ENCODE assay signal across 9 cellular contexts in the genomic region with DNA sequence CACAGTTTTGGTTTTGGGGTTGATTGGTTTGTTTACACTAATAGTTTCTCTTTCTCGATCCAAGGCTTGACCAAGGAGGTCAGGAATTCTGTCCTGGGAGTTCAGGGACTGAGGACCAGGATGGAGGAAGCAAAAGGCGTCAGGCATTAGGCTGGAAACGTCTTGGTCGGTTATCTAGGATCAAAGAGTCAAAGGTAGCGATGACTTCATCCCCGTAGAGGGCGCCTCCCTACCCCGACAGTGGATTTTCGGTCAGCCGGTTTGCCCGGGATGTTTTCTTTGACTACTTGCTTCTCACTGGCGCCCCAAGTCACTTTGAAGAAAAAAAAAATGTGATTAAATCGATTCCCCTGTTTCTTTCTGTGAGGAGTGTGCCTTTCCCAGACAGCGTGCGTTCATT. TPM values are rescaled to one million over a fixed set of nuclear protein-coding genes. Genes with fewer than 3 reads are reported as not detected.
DNase-seq lines count a peak whose midpoint lies in the region; FAIRE-seq and TF ChIP-seq lines count a peak whose summit lies in the region.
"Had no signal": no experiment of that assay in that cellular context is flagged by ENCODE, and none has a peak within 500 bp of the region (broad histone marks: within the 10 kb centered on the region; RNA-seq: fewer than 3 reads in every experiment).

No MANE protein-coding gene starts in this region.

- peaks cover 28% of the 10 kb centered on the region for H3K4me1 Mint-ChIP-seq in osteocyte (ENCODE audit: unreplicated experiment)

- no peak overlapping the region for H4K8ac ChIP-seq in H1 (ENCODE audit: extremely low read depth, insufficient read depth, low read length)

- CTCF ChIA-PET in OCI-LY7 (lab: Charles Lee; ENCODE audit: unreplicated experiment): no interaction called here
- CTCF ChIA-PET in H1 (lab: Charles Lee; ENCODE audit: partially characterized antibody): interaction anchor here (0.7 to 6.6 kb wide), 28 partner anchors 9 to 830 kb away, joined by 3 to 35 read pairs (median 4); no protein-coding TSS in a partner anchor

- H3K18ac ChIP-seq in H1 (ENCODE audit: extremely low read depth, low read length): no peak overlapping the region; the same call in 1 of the 2 replicates

- no peak overlapping the region for H3K14ac ChIP-seq in H1 (ENCODE audit: insufficient read length)

- TF ChIP-seq POLR2A in H1 (IDR thresholded peaks at IDR 0.05; ENCODE audit: control extremely low read depth in 1 of 2, low read depth in 2 of 2, low read length in 2 of 2): no peak

- no peaks in the 10 kb centered on the region for H3K9me3 Mint-ChIP-seq in osteocyte (ENCODE audit: unreplicated experiment)

- no peak overlapping the region for H2AK5ac ChIP-seq in H1 (ENCODE audit: low read depth, low read length)

- H3K9me3 ChIP-seq in OCI-LY7 (ENCODE audit: low read length) (no peaks in the 10 kb centered on the region), H1 (ENCODE audit: insufficient read depth in 2 of 2, low read depth in 1 of 2, low read length in 1 of 2) (no peaks in the 10 kb centered on the region)
- H3K9me3 ChIP-seq: neutrophil had no signal

- H3K79me2 ChIP-seq in OCI-LY7 (ENCODE audit: insufficient read depth, low read depth, low read length): no peaks in the 10 kb centered on the region
- peaks cover 12 to 27% of the 10 kb centered on the region in 2 experiments for H3K79me2 ChIP-seq in H1 (ENCODE audit: control insufficient read depth in 1 of 2, insufficient read depth in 2 of 2, low read length in 2 of 2)

- no peak overlapping the region for H2BK120ac ChIP-seq in H1 (replicated peaks; ENCODE audit: low read depth, low read length)

- TF ChIP-seq EP300 in H1 (IDR thresholded peaks at IDR 0.05; ENCODE audit: borderline replicate concordance in 1 of 2, low read depth in 2 of 2, low read length in 2 of 2): no peak

- H3K36me3 ChIP-seq in OCI-LY7 (ENCODE audit: insufficient read depth, low read length) (no peaks in the 10 kb centered on the region), H1 (ENCODE audit: control insufficient read depth in 2 of 4, insufficient read depth in 4 of 4, low read length in 3 of 4) (no peaks in the 10 kb centered on the region)
- H3K36me3 ChIP-seq: neutrophil had no signal

- no peaks in the 10 kb centered on the region for H4K20me1 ChIP-seq in OCI-LY7 (ENCODE audit: insufficient read depth, low read length)
- peaks cover 11 to 16% of the 10 kb centered on the region in 2 experiments for H4K20me1 ChIP-seq in H1 (replicated peaks in 1 of 2; ENCODE audit: control insufficient read depth in 1 of 2, insufficient read depth in 2 of 2, low read length in 2 of 2)

- TF ChIP-seq CTCF in GM13976 (IDR thresholded peaks at IDR 0.05; ENCODE audit: borderline replicate concordance, control extremely low read depth, extremely low read depth, insufficient read depth, missing control alignments) (no peak), OCI-LY7 (conservative IDR thresholded peaks at IDR 0.05; ENCODE audit: low read length) (peak; percentile 50), H1 (IDR thresholded peaks at IDR 0.05; ENCODE audit: control extremely low read depth in 1 of 3, insufficient read depth in 1 of 3, low read depth in 1 of 3, low read length in 3 of 3) (peak in 2 of 3 experiments; percentile 38 to 52; a peak in 3 of 4 replicates), osteocyte (IDR thresholded peaks at IDR 0.05) (no peak)

- TF ChIP-seq RAD21 in H1 (IDR thresholded peaks at IDR 0.05 in 1 of 2, conservative IDR thresholded peaks at IDR 0.05 in 1 of 2; ENCODE audit: low read depth in 2 of 2, low read length in 2 of 2): peak; percentile 34 to 56

- intact Hi-C loops in OCI-LY7 (cut with micrococcal nuclease; ENCODE audit: unreplicated experiment): loop anchor here (10.0 kb wide), 1 partner anchor 190 kb away; no protein-coding TSS in a partner anchor

- peak; percentile 85 for FAIRE-seq in H1 (lab: Jason Lieb, UNC)

- H3K36me3 Mint-ChIP-seq in osteocyte (ENCODE audit: unreplicated experiment): peaks cover 2% of the 10 kb centered on the region

- H3K27me3 ChIP-seq in H1 (replicated peaks in 1 of 4; ENCODE audit: control insufficient read depth in 3 of 4, extremely low read depth in 1 of 4, insufficient read depth in 3 of 4, low read length in 3 of 4): peaks cover 0 to 13% (median 5%) of the 10 kb centered on the region in 4 experiments; a peak in 3 of 7 replicates

- peak overlapping the region in 1 of 4 experiments; percentile 89; a peak in 3 of 7 replicates for H3K9ac ChIP-seq in H1 (replicated peaks in 1 of 4; ENCODE audit: extremely low read depth in 1 of 4, low read depth in 3 of 4, low read length in 3 of 4)

- H3K27ac Mint-ChIP-seq in osteocyte (ENCODE audit: unreplicated experiment): no peak overlapping the region

- in situ Hi-C loops in GM13976 (cut with MboI; ENCODE audit: low sequenced_read_pairs, unreplicated experiment): no loop called here

- WGBS in H1 (ENCODE audit: extremely low coverage in 1 of 2, insufficient coverage in 1 of 2, insufficient read length in 1 of 2, insufficient replicate concordance in 2 of 2, low coverage in 1 of 2, low lambda C conversion rate in 2 of 2, missing lambda C conversion rate in 1 of 2), 2 experiments: 4% methylated on average over 15 of the region's 15 CpGs; no CpG with 5 or more reads in 1 of the 2 experiments

- H3K4me1 ChIP-seq in OCI-LY7 (ENCODE audit: insufficient read depth, low read length, poor library complexity, severe bottlenecking) (no peaks in the 10 kb centered on the region), H1 (replicated peaks in 1 of 4; ENCODE audit: control insufficient read depth in 3 of 4, insufficient read depth in 4 of 4, low read length in 3 of 4) (peaks cover 0 to 11% (median 6%) of the 10 kb centered on the region in 4 experiments; a peak in 6 of 7 replicates)

- no peak overlapping the region for H4K91ac ChIP-seq in H1 (replicated peaks; ENCODE audit: insufficient read length, low read length)

- H3K23ac ChIP-seq in H1 (ENCODE audit: insufficient read length): no peak overlapping the region

- H2AFZ ChIP-seq in OCI-LY7 (ENCODE audit: low read length): no peak overlapping the region
- H2AFZ ChIP-seq in H1 (ENCODE audit: low read length): no peak overlapping the region

- no peak overlapping the region for H2BK5ac ChIP-seq in H1 (ENCODE audit: low read depth, low read length)

- peak; percentile 51 for DNase-seq in GM13976 (ENCODE audit: low spot score)
- DNase-seq in OCI-LY7 (ENCODE audit: low spot score): no peak
- no peak for DNase-seq in H1 (ENCODE audit: low read depth in 1 of 2, low spot score in 2 of 2)
- DNase-seq in osteocyte (ENCODE audit: extremely low spot score, unreplicated experiment): no peak
- no peak for DNase-seq in SKM-1 treated with dmso at 0.1 percent for 144 hours (lab: John Stamatoyannopoulos, UW; ENCODE audit: unreplicated experiment)
- no peak for DNase-seq in NCI-H1105 (lab: John Stamatoyannopoulos, UW)
- DNase-seq in caudate nucleus (lab: John Stamatoyannopoulos, UW): no peak
- DNase-seq: amniotic stem cell had no signal

- no peak overlapping the region for H4K5ac ChIP-seq in H1 (ENCODE audit: insufficient read length, low read depth, low read length)

- H3K4me2 ChIP-seq in OCI-LY7 (ENCODE audit: low read length): no peak overlapping the region
- peak overlapping the region; percentile 65 to 97 for H3K4me2 ChIP-seq in H1 (ENCODE audit: insufficient read depth in 1 of 2, low read depth in 2 of 2, low read length in 2 of 2)

- no peak overlapping the region; the same call in 1 of the 2 replicates for H2BK12ac ChIP-seq in H1 (ENCODE audit: low read depth, low read length)

- no peak overlapping the region for H2BK15ac ChIP-seq in H1 (ENCODE audit: low read length)

- no peak overlapping the region for H3K4ac ChIP-seq in H1 (replicated peaks; ENCODE audit: insufficient read length, low read depth, low read length)

- POLR2A ChIA-PET in OCI-LY7 (lab: Charles Lee): no interaction called here
- POLR2A ChIA-PET in H1 (lab: Charles Lee; ENCODE audit: partially characterized antibody): interaction anchor here (0.6 to 6.6 kb wide), 6 partner anchors 9 to 531 kb away, joined by 3 to 61 read pairs (median 4); partner anchors contain the start of gene TMEM131L

- H3K23me2 ChIP-seq in H1 (ENCODE audit: low read depth, low read length): peaks cover 2% of the 10 kb centered on the region; the same call in 1 of the 2 replicates

- H3K79me1 ChIP-seq in H1 (ENCODE audit: low read depth, low read length): no peaks in the 10 kb centered on the region

- no peak overlapping the region for H2BK20ac ChIP-seq in H1 (ENCODE audit: low read length)

- peak overlapping the region; percentile 77 for H3K4me3 Mint-ChIP-seq in osteocyte (ENCODE audit: unreplicated experiment)

- no peaks in the 10 kb centered on the region for H3K27me3 Mint-ChIP-seq in osteocyte (ENCODE audit: unreplicated experiment)

- H3K4me3 ChIP-seq in OCI-LY7 (ENCODE audit: low read depth, low read length, poor library complexity, severe bottlenecking): no peak overlapping the region
- H3K4me3 ChIP-seq in H1 (ENCODE audit: extremely low read depth in 1 of 4, insufficient read depth in 2 of 4, low read depth in 3 of 4, low read length in 4 of 4): peak overlapping the region; percentile 76 to 97 (median 82); a peak in 7 of 8 replicates

- no peaks in the 10 kb centered on the region for H3K9me2 ChIP-seq in OCI-LY7 (ENCODE audit: insufficient read depth, low read length)

- H3K27ac ChIP-seq in OCI-LY7 (ENCODE audit: low read depth, low read length, poor library complexity, severe bottlenecking) (no peak overlapping the region), H1 (ENCODE audit: low read depth, low read length) (no peak overlapping the region), caudate nucleus (ENCODE audit: low read depth, low read length) (no peak overlapping the region)
- H3K27ac ChIP-seq: neutrophil had no signal

- H3K56ac ChIP-seq in H1 (replicated peaks; ENCODE audit: insufficient read length, low read depth, low read length): no peak overlapping the region

- BruUV-seq in OCI-LY7 (replicated peaks; lab: Mats Ljungman, UMichigan): no TSS peak

TF ChIP-seq in H1, 55 proteins besides CTCF, POLR2A, EP300 and RAD21 (continues in another document):
- peak; percentile 84 for TF ChIP-seq JUND (IDR thresholded peaks at IDR 0.05; ENCODE audit: low read length)
- TF ChIP-seq RBBP5 (IDR thresholded peaks at IDR 0.05; ENCODE audit: borderline replicate concordance, low read depth, low read length): no peak
- no peak for TF ChIP-seq BRCA1 (IDR thresholded peaks at IDR 0.05; ENCODE audit: low read depth, low read length)

RNA-seq across cellular contexts. Expression of gene FHDC1, which starts 1.0 kb away (rescaled TPM):
- total RNA-seq in OCI-LY7 (2014; rRNA removed; shearing (Covaris generic)): 0.03 and 0.13 TPM in 2 replicates
- 0.04 and 0.06 TPM in 2 replicates for total RNA-seq in OCI-LY7 (2022)
- total RNA-seq in H1 (2021; fragmentation: NEBNext Ultra II Directional; extraction: Animal tissue kit (Norgen Biotek cat#: 25700)): 27.7 and 28.6 TPM in 2 replicates
- 6.4 and 7.1 TPM in 2 replicates for polyA plus RNA-seq in H1 (2011; rRNA removed)
- 5.1 TPM for polyA plus RNA-seq in H1 (2011; cell fraction: cytosol; rRNA removed)
- 14.8 TPM for polyA plus RNA-seq in H1 (2011; cell fraction: nucleus; rRNA removed)
- polyA plus RNA-seq in H1 (2012, experiment 1 of 2): 11.6 to 17.5 TPM (median 15.2 TPM) in 4 replicates
- polyA plus RNA-seq in H1 (2012, experiment 2 of 2): 8.0 TPM
- polyA plus RNA-seq in H1 (2013, experiment 1 of 2): 22.3 TPM
- 22.0 TPM for polyA plus RNA-seq in H1 (2013, experiment 2 of 2)
- polyA minus RNA-seq in H1 (2011; rRNA and poly(A)+ RNA removed): 4.2 and 5.6 TPM in 2 replicates
- polyA minus RNA-seq in H1 (2011; cell fraction: cytosol; rRNA and poly(A)+ RNA removed): 6.0 TPM
- polyA minus RNA-seq in H1 (2011; cell fraction: nucleus; rRNA and poly(A)+ RNA removed): 6.7 TPM
- 22.1 and 22.3 TPM in 2 replicates for total RNA-seq in osteocyte

Comparison
In these comparisons a context has a peak if more than half of its experiments do, and no peak if none do; other contexts are left out.
1. CTCF ChIP-seq: peak in OCI-LY7 (single experiment) and H1 (2 of 3); none in GM13976 (single experiment) and osteocyte (single experiment).
2. RNA of gene FHDC1, which starts 1.0 kb away (total RNA-seq): 27.7 to 28.6 TPM in H1 and 22.1 to 22.3 TPM in osteocyte; 0.03 to 0.13 TPM in OCI-LY7; every median in the first group is over 10 times any median in the second.